ENCODE assay signal across 21 cellular contexts in the genomic region with DNA sequence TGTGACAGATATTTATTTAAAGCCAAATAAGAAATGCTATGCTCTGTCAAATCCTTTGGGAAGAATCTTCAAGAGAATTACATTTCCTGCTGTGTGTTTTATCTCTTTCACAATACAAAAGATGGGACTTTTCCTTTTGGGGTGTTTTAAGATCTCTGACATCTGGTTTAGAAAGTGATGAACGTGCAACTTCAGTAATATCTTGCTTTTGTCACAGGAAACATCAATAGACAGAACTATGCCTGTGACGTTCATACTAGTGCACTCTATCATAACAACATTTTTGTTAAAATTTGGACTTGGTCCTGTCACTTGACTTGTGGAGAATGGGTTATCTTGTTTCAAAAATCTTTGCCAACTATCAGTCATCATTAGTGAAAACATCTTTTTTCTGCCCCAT.
DNase-seq lines count a peak whose midpoint lies in the region; FAIRE-seq and TF ChIP-seq lines count a peak whose summit lies in the region.
"Had no signal": no experiment of that assay in that cellular context is flagged by ENCODE, and none has a peak within 500 bp of the region (broad histone marks: within the 10 kb centered on the region; RNA-seq: fewer than 3 reads in every experiment).

No MANE protein-coding gene starts in this region.

- DNase-seq in D721Med (ENCODE audit: insufficient read length, low spot score) (no peak), osteocyte (ENCODE audit: extremely low spot score, unreplicated experiment) (no peak), OCI-M1 (lab: John Stamatoyannopoulos, UW) (no peak), amniotic stem cell (lab: John Stamatoyannopoulos, UW) (no peak)
- DNase-seq in activated T-helper 2 cell treated with anti-CD3 and anti-CD28 coated beads, Interferon-gamma antibody, Interleukin-2, Interleukin-4, amounts not matched to agents 10 μg/mL and 5 μg/mL and 100 μg/mL, durations not matched to agents 14 hours and 24 hours and 36 hours (ENCODE audit: low spot score), result no peak
- DNase-seq: 8988T; C1 segment of cervical spinal cord; Calu3; CD4-positive, alpha-beta memory T cell; COR-L47; DMS153; DND-41; GM23248; H7; HCEC 1CT had no signal

- TF ChIP-seq CTCF in D721Med (IDR thresholded peaks at IDR 0.05; ENCODE audit: insufficient read depth, missing control alignments) (no peak), osteocyte (IDR thresholded peaks at IDR 0.05) (no peak)

- H3K27ac Mint-ChIP-seq in osteocyte (ENCODE audit: unreplicated experiment), result peak overlapping the region; percentile 0
- no peak overlapping the region for H3K27ac Mint-ChIP-seq in activated T-helper 2 cell treated with anti-CD3 and anti-CD28 coated beads, Interferon-gamma antibody, Interleukin-2, Interleukin-4, amounts not matched to agents 10 μg/mL and 5 μg/mL and 100 μg/mL, durations not matched to agents 14 hours and 24 hours and 36 hours
- H3K27ac Mint-ChIP-seq: CD4-positive, alpha-beta memory T cell had no signal

- intact Hi-C loops in activated T-helper 2 cell treated with anti-CD3 and anti-CD28 coated beads, Interferon-gamma antibody, Interleukin-2, Interleukin-4, amounts not matched to agents 10 μg/mL and 5 μg/mL and 100 μg/mL, durations not matched to agents 14 hours and 24 hours and 36 hours (cut with micrococcal nuclease), result no loop called here

- peak; percentile 60 for FAIRE-seq in D721Med (lab: Jason Lieb, UNC)
- FAIRE-seq in islet of Langerhans (lab: Jason Lieb, UNC), result peak; percentile 30
- FAIRE-seq: A549, G401.6, GM12892, GM19239, H1 had no signal

- H3K4me3 Mint-ChIP-seq in osteocyte (ENCODE audit: unreplicated experiment), result no peak overlapping the region
- H3K4me3 Mint-ChIP-seq in activated T-helper 2 cell treated with anti-CD3 and anti-CD28 coated beads, Interferon-gamma antibody, Interleukin-2, Interleukin-4, amounts not matched to agents 10 μg/mL and 5 μg/mL and 100 μg/mL, durations not matched to agents 14 hours and 24 hours and 36 hours (ENCODE audit: low read depth), result no peak overlapping the region
- H3K4me3 Mint-ChIP-seq: CD4-positive, alpha-beta memory T cell had no signal

- no peaks in the 10 kb centered on the region for H3K27me3 Mint-ChIP-seq in osteocyte (ENCODE audit: unreplicated experiment)
- no peaks in the 10 kb centered on the region for H3K27me3 Mint-ChIP-seq in activated T-helper 2 cell treated with anti-CD3 and anti-CD28 coated beads, Interferon-gamma antibody, Interleukin-2, Interleukin-4, amounts not matched to agents 10 μg/mL and 5 μg/mL and 100 μg/mL, durations not matched to agents 14 hours and 24 hours and 36 hours (ENCODE audit: low read depth)

- H3K36me3 Mint-ChIP-seq in osteocyte (ENCODE audit: unreplicated experiment), result no peaks in the 10 kb centered on the region
- H3K36me3 Mint-ChIP-seq in activated T-helper 2 cell treated with anti-CD3 and anti-CD28 coated beads, Interferon-gamma antibody, Interleukin-2, Interleukin-4, amounts not matched to agents 10 μg/mL and 5 μg/mL and 100 μg/mL, durations not matched to agents 14 hours and 24 hours and 36 hours (ENCODE audit: low read depth), result no peaks in the 10 kb centered on the region
- H3K36me3 Mint-ChIP-seq: CD4-positive, alpha-beta memory T cell had no signal

- H3K9me3 Mint-ChIP-seq in osteocyte (ENCODE audit: unreplicated experiment), result peaks cover 5% of the 10 kb centered on the region
- H3K9me3 Mint-ChIP-seq in activated T-helper 2 cell treated with anti-CD3 and anti-CD28 coated beads, Interferon-gamma antibody, Interleukin-2, Interleukin-4, amounts not matched to agents 10 μg/mL and 5 μg/mL and 100 μg/mL, durations not matched to agents 14 hours and 24 hours and 36 hours, result no peaks in the 10 kb centered on the region

- H3K4me1 Mint-ChIP-seq in osteocyte (ENCODE audit: unreplicated experiment), result peaks cover 37% of the 10 kb centered on the region
- no peaks in the 10 kb centered on the region for H3K4me1 Mint-ChIP-seq in activated T-helper 2 cell treated with anti-CD3 and anti-CD28 coated beads, Interferon-gamma antibody, Interleukin-2, Interleukin-4, amounts not matched to agents 10 μg/mL and 5 μg/mL and 100 μg/mL, durations not matched to agents 14 hours and 24 hours and 36 hours (ENCODE audit: low read depth)
- H3K4me1 Mint-ChIP-seq: CD4-positive, alpha-beta memory T cell had no signal
